ENCODE assay signal across 8 cellular contexts in the genomic region with DNA sequence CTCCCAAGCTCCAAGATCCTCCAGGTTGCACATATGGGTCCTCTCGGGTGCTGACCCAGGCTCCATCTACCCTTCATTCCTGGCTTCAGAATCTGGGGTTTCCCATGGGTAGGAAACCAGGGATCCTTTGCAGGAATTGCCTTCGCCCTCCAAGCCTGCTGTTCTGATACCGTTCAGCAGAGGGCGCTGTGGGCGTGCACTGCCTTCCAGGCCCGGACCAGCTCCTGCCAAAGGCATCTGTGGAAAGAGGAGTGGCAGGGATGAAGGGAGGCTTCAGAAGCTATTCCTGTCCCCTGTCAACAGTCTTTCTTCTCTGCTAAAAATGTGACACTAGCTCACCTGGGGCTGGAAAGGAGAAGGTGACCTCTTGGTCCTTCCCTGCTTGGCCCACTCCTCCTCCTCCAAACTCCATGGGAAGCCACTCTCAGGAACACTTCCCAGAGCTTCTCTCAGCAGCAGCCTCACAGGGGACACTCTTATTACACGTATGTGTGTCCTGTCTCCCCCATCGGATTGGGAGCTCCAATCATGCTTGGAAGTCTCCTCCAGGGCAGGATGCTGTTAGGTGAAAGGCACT.
A peak's percentile ranks its signal among the peaks of the same experiment; 100 is the strongest.
DNase-seq lines count a peak whose midpoint lies in the region; ATAC-seq and TF ChIP-seq lines count a peak whose summit lies in the region.

No MANE protein-coding gene starts in this region.

- H3K9me3 ChIP-seq in OCI-LY1 (ENCODE audit: low read length), result no peaks in the 10 kb centered on the region
- H3K9me3 ChIP-seq in effector memory CD4-positive, alpha-beta T cell (ENCODE audit: control insufficient read depth, low read length), result no peaks in the 10 kb centered on the region

- H3K36me3 ChIP-seq in OCI-LY1 (ENCODE audit: insufficient read depth, low read length), result no peaks in the 10 kb centered on the region
- H3K36me3 ChIP-seq in effector memory CD4-positive, alpha-beta T cell (ENCODE audit: control insufficient read depth, insufficient read depth, low read length), result no peaks in the 10 kb centered on the region

- H3K4me2 ChIP-seq in OCI-LY1 (ENCODE audit: low read length), result no peak overlapping the region

- H3K27ac ChIP-seq in OCI-LY1 (ENCODE audit: low read depth, low read length, poor library complexity, severe bottlenecking), result no peak overlapping the region
- no peak overlapping the region for H3K27ac ChIP-seq in effector memory CD4-positive, alpha-beta T cell (ENCODE audit: insufficient read depth, low read length, poor library complexity, severe bottlenecking)

- H4K20me1 ChIP-seq in OCI-LY1 (ENCODE audit: insufficient read depth, low read length), result no peaks in the 10 kb centered on the region

- DNase-seq in ACHN (peak; percentile 42), T47D (ENCODE audit: low read depth in 1 of 2, low spot score in 1 of 2) (peak; percentile 48 to 55), kidney tubule cell (ENCODE audit: low spot score) (peak; percentile 54)
- DNase-seq in stimulated activated CD8-positive, alpha-beta memory T cell treated with anti-CD3 and anti-CD28 coated beads, Interleukin-7, amount 100 ng/mL, for 24 hours (ENCODE audit: low read depth), result peak; percentile 12
- no peak for DNase-seq in effector memory CD4-positive, alpha-beta T cell

- no peaks in the 10 kb centered on the region for H3F3A ChIP-seq in OCI-LY1 (ENCODE audit: insufficient read depth, low read length)

- no peak overlapping the region for H3K4me3 ChIP-seq in OCI-LY1 (ENCODE audit: low read depth, low read length, poor library complexity, severe bottlenecking)
- no peak overlapping the region for H3K4me3 ChIP-seq in effector memory CD4-positive, alpha-beta T cell (ENCODE audit: insufficient read depth, low read depth, low read length, poor library complexity, severe bottlenecking)

- in situ Hi-C loops in ACHN (cut with HindIII; ENCODE audit: low pct_ligation_motif_present, low pct_unique_long_range_greater_than_20kb, low sequenced_read_pairs) (no loop called here), T47D (cut with HindIII; ENCODE audit: low pct_unique_long_range_greater_than_20kb, low sequenced_read_pairs) (no loop called here)

- TF ChIP-seq CTCF in GM12872 (IDR thresholded peaks at IDR 0.05; ENCODE audit: insufficient read depth, low read depth, low read length), result peak; percentile 78
- TF ChIP-seq CTCF in OCI-LY1 (IDR thresholded peaks at IDR 0.05; ENCODE audit: low read length), result peak; percentile 74

- H3K79me2 ChIP-seq in OCI-LY1 (ENCODE audit: insufficient read depth, low read length), result no peaks in the 10 kb centered on the region

- H3K27me3 ChIP-seq in OCI-LY1 (ENCODE audit: insufficient read depth, low read length), result no peaks in the 10 kb centered on the region
- peaks cover 7% of the 10 kb centered on the region for H3K27me3 ChIP-seq in effector memory CD4-positive, alpha-beta T cell (replicated peaks; ENCODE audit: control insufficient read depth, insufficient read depth, low read length, poor library complexity, severe bottlenecking)

- H2AFZ ChIP-seq in OCI-LY1 (ENCODE audit: low read length), result no peak overlapping the region

- no peaks in the 10 kb centered on the region for H3K4me1 ChIP-seq in OCI-LY1 (ENCODE audit: insufficient read depth, low read length, severe bottlenecking)
- no peaks in the 10 kb centered on the region for H3K4me1 ChIP-seq in effector memory CD4-positive, alpha-beta T cell (ENCODE audit: control insufficient read depth, insufficient read depth, low read length, poor library complexity, severe bottlenecking)

- H3K9me2 ChIP-seq in OCI-LY1 (ENCODE audit: low read depth, low read length), result no peaks in the 10 kb centered on the region

- no peak overlapping the region for H3K9ac ChIP-seq in OCI-LY1 (ENCODE audit: low read length)

- ATAC-seq in HG03571 (IDR thresholded peaks at IDR 0.05; ENCODE audit: unreplicated experiment), result no peak

Comparison
In these comparisons a context has a peak if more than half of its experiments do, and no peak if none do; other contexts are left out.
1. DNase-seq: peak in ACHN (single experiment), T47D (2 of 2), kidney tubule cell (single experiment) and stimulated activated CD8-positive, alpha-beta memory T cell treated with anti-CD3 and anti-CD28 coated beads, Interleukin-7, amount 100 ng/mL, for 24 hours (single experiment); none in effector memory CD4-positive, alpha-beta T cell (0 of 3).